7 cellular contexts compared by ENCODE assay signal in the genomic region with DNA sequence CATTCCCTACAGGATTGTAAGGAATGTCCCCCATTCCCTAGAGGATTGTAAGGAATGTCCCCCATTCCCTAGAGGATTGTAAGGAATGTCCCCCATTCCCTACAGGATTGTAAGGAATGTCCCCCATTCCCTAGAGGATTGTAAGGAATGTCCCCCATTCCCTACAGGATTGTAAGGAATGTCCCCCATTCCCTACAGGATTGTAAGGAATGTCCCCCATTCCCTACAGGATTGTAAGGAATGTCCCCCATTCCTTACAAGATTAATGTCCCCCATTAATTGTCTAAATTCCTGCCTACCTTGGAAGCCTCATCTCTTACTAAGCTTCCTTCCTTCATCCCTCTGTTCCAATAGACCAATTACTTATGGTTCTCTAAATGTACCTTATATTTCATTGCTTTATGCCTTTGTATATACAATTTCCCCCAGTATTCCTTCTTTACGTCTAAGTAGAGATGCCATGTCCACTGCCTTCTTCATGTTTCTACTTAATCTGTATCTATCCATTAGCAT. TPM values are rescaled to one million over a fixed set of nuclear protein-coding genes. Genes with fewer than 3 reads are reported as not detected.
DNase-seq lines count a peak whose midpoint lies in the region; ATAC-seq and TF ChIP-seq lines count a peak whose summit lies in the region.
"Not testable (repeated sequence)": the region's sequence is repeated elsewhere in the genome, so short reads cannot be mapped to it uniquely, and the experiment has no call there.

No MANE protein-coding gene starts in this region.

- H3K4me3 ChIP-seq in SK-N-SH (ENCODE audit: low read depth in 2 of 2, low read length in 1 of 2); gastroesophageal sphincter; psoas muscle: not testable (repeated sequence)

- H3F3A ChIP-seq in SK-N-SH (replicated peaks; ENCODE audit: insufficient read depth), result peaks cover 30% of the 10 kb centered on the region

- H3K79me2 ChIP-seq in H9 (ENCODE audit: insufficient read depth, low read length); SK-N-SH (ENCODE audit: insufficient read depth): not testable (repeated sequence)

- DNase-seq in ACHN, result peak; percentile 20
- not testable (repeated sequence) for DNase-seq in H9; SK-N-SH; mesothelial cell of epicardium (ENCODE audit: low spot score in 2 of 2, unreplicated experiment in 2 of 2); psoas muscle

- H2AK5ac ChIP-seq in H9 (ENCODE audit: insufficient read length, low read length), result not testable (repeated sequence)

- not testable (repeated sequence) for H3K18ac ChIP-seq in H9 (ENCODE audit: insufficient read length, low read depth, low read length)

- WGBS in H9 (ENCODE audit: extremely low coverage, insufficient read length, low lambda C conversion rate), result no CpG with 5 or more reads among the region's 1 CpG
- WGBS in SK-N-SH (ENCODE audit: low lambda C conversion rate), result 79% methylated on average over 1 of the region's 1 CpG
- WGBS in gastroesophageal sphincter (ENCODE audit: low coverage in 1 of 2), 2 donors, result 79 to 86% methylated on average over 1 of the region's 1 CpG
- 95 to 97% (median 97%) methylated on average over 1 of the region's 1 CpG for WGBS in psoas muscle, 3 donors

- intact Hi-C loops in psoas muscle (cut with DNase I), result not testable (repeated sequence)

- POLR2A ChIA-PET in SK-N-SH (lab: Yijun Ruan, JAX), result not testable (repeated sequence)

- not testable (repeated sequence) for TF ChIP-seq EP300 in Ishikawa (IDR thresholded peaks at IDR 0.05; ENCODE audit: borderline replicate concordance); SK-N-SH (IDR thresholded peaks at IDR 0.05; ENCODE audit: borderline replicate concordance in 1 of 2, low read depth in 1 of 2, low read length in 1 of 2); gastroesophageal sphincter (IDR thresholded peaks at IDR 0.05)

- H3T11ph ChIP-seq in H9 (ENCODE audit: low read length), result not testable (repeated sequence)

- H2AFZ ChIP-seq in H9 (ENCODE audit: low read length); SK-N-SH (ENCODE audit: low read depth): not testable (repeated sequence)

- H3K4ac ChIP-seq in H9 (ENCODE audit: low read depth, low read length), result not testable (repeated sequence)

- H3K4me1 Mint-ChIP-seq in H9 (peaks cover 25 to 32% of the 10 kb centered on the region in 2 experiments), mesothelial cell of epicardium (peaks cover 62% of the 10 kb centered on the region)

- H3K36me3 Mint-ChIP-seq in H9 (ENCODE audit: insufficient read depth in 1 of 3, low read depth in 3 of 3), result peaks cover 0 to 21% (median 19%) of the 10 kb centered on the region in 3 experiments; a peak in 5 of 7 replicates
- H3K36me3 Mint-ChIP-seq in mesothelial cell of epicardium, result not testable (repeated sequence)

- H4K20me1 ChIP-seq in H9 (ENCODE audit: control insufficient read depth, insufficient read depth, insufficient read length); SK-N-SH (ENCODE audit: insufficient read depth): not testable (repeated sequence)

- not testable (repeated sequence) for TF ChIP-seq CTCF in H9 (conservative IDR thresholded peaks at IDR 0.05); SK-N-SH (IDR thresholded peaks at IDR 0.05); gastroesophageal sphincter (IDR thresholded peaks at IDR 0.05); mesothelial cell of epicardium (IDR thresholded peaks at IDR 0.05; ENCODE audit: unreplicated experiment); psoas muscle (IDR thresholded peaks at IDR 0.05)

- H3K36me3 ChIP-seq in SK-N-SH (replicated peaks in 1 of 2; ENCODE audit: control insufficient read depth in 1 of 2, insufficient read depth in 2 of 2, low read length in 1 of 2) (peaks cover 5 to 13% of the 10 kb centered on the region in 2 experiments), gastroesophageal sphincter (peaks cover 0 to 15% of the 10 kb centered on the region in 2 donors), psoas muscle (ENCODE audit: insufficient read depth in 1 of 2, low read depth in 1 of 2) (peaks cover 0 to 14% of the 10 kb centered on the region in 2 donors)

- H3K23me2 ChIP-seq in H9 (ENCODE audit: insufficient read length, low read depth, low read length, poor library complexity, severe bottlenecking), result not testable (repeated sequence)

- not testable (repeated sequence) for H3K27me3 ChIP-seq in H9 (ENCODE audit: insufficient read depth, low read length); SK-N-SH (ENCODE audit: insufficient read depth); gastroesophageal sphincter; psoas muscle (ENCODE audit: insufficient read depth in 3 of 3, low read length in 2 of 3)

- not testable (repeated sequence) for H2BK120ac ChIP-seq in H9 (ENCODE audit: low read depth, low read length, poor library complexity, severe bottlenecking)

- not testable (repeated sequence) for H2BK12ac ChIP-seq in H9 (ENCODE audit: insufficient read length, low read depth, low read length)

- not testable (repeated sequence) for H3K9me3 Mint-ChIP-seq in H9, mesothelial cell of epicardium

- H3K9me2 ChIP-seq in SK-N-SH, result not testable (repeated sequence)

- TF ChIP-seq POLR2A in gastroesophageal sphincter (IDR thresholded peaks at IDR 0.05), result not testable (repeated sequence)

- not testable (repeated sequence) for H3K4me1 ChIP-seq in H9 (ENCODE audit: insufficient read depth, low read length)
- peaks cover 11 to 37% of the 10 kb centered on the region in 2 experiments for H3K4me1 ChIP-seq in SK-N-SH (ENCODE audit: control insufficient read depth in 1 of 2, insufficient read depth in 2 of 2, low read depth in 1 of 2, low read length in 1 of 2)
- peaks cover 8 to 21% (median 9%) of the 10 kb centered on the region in 3 donors for H3K4me1 ChIP-seq in gastroesophageal sphincter
- H3K4me1 ChIP-seq in psoas muscle, result peaks cover 30% of the 10 kb centered on the region

- peak overlapping the region in 2 of 3 experiments; percentile 34 to 40; a peak in 4 of 7 replicates for H3K27ac Mint-ChIP-seq in H9
- peak overlapping the region; percentile 93 for H3K27ac Mint-ChIP-seq in mesothelial cell of epicardium

- peak overlapping the region; percentile 95 for H3K27ac ChIP-seq in H9 (ENCODE audit: insufficient read length, low read depth, low read length)
- peak overlapping the region; percentile 20 to 89; a peak in 1 of 4 replicates for H3K27ac ChIP-seq in SK-N-SH (ENCODE audit: low read depth in 2 of 2, low read length in 1 of 2)
- H3K27ac ChIP-seq in gastroesophageal sphincter, result peak overlapping the region in 3 of 4 donors; percentile 73 to 88 (median 79)
- peak overlapping the region; percentile 82 for H3K27ac ChIP-seq in psoas muscle

- not testable (repeated sequence) for H3K4me3 Mint-ChIP-seq in H9, mesothelial cell of epicardium

- not testable (repeated sequence) for H4K91ac ChIP-seq in H9 (ENCODE audit: insufficient read length, low read depth, low read length)

- H2BK15ac ChIP-seq in H9 (ENCODE audit: low read depth, low read length), result not testable (repeated sequence)

- H2BK5ac ChIP-seq in H9 (ENCODE audit: insufficient read length, low read length), result peak overlapping the region; percentile 88

- not testable (repeated sequence) for ATAC-seq in gastroesophageal sphincter, psoas muscle

- not testable (repeated sequence) for TF ChIP-seq RAD21 in Ishikawa (IDR thresholded peaks at IDR 0.05; ENCODE audit: low read depth); SK-N-SH (IDR thresholded peaks at IDR 0.05; ENCODE audit: low read length)

- not testable (repeated sequence) for H3K4me2 ChIP-seq in H9 (ENCODE audit: insufficient read depth, insufficient read length, low read length); SK-N-SH

- H4K5ac ChIP-seq in H9 (ENCODE audit: insufficient read length, low read depth, low read length), result peak overlapping the region; percentile 90

- not testable (repeated sequence) for H3K23ac ChIP-seq in H9 (ENCODE audit: insufficient read length, low read depth, low read length)

- not testable (repeated sequence) for H4K8ac ChIP-seq in H9 (replicated peaks; ENCODE audit: insufficient read length, low read depth, low read length)

- H2BK20ac ChIP-seq in H9 (ENCODE audit: low read depth, low read length, poor library complexity, severe bottlenecking), result not testable (repeated sequence)

- CTCF ChIA-PET in SK-N-SH (lab: Yijun Ruan, JAX), result not testable (repeated sequence)

- not testable (repeated sequence) for H3K9me3 ChIP-seq in H9 (ENCODE audit: control insufficient read depth, low read depth, low read length); SK-N-SH; gastroesophageal sphincter; psoas muscle

- not testable (repeated sequence) for H3K14ac ChIP-seq in H9 (ENCODE audit: insufficient read depth, low read length)

- H3K56ac ChIP-seq in H9 (ENCODE audit: insufficient read length, low read depth, low read length), result not testable (repeated sequence)

- H3K27me3 Mint-ChIP-seq in H9 (ENCODE audit: low read depth); mesothelial cell of epicardium (ENCODE audit: low read depth): not testable (repeated sequence)

- in situ Hi-C loops in ACHN (cut with HindIII; ENCODE audit: low pct_ligation_motif_present, low pct_unique_long_range_greater_than_20kb, low sequenced_read_pairs), result not testable (repeated sequence)

- not testable (repeated sequence) for H3K9ac ChIP-seq in H9 (ENCODE audit: extremely low read depth, insufficient read length, low read length); SK-N-SH

- H3K79me1 ChIP-seq in H9 (ENCODE audit: insufficient read depth, low read depth, low read length, poor library complexity, severe bottlenecking), result not testable (repeated sequence)

RNA-seq across cellular contexts. Expression of a gene that starts 30.8 kb away (rescaled TPM):
- total RNA-seq in H9 (2021) (22.0 and 25.9 TPM in 2 replicates), gastroesophageal sphincter (10 to 100 TPM; 11.4 to 30.1 (median 25.3) TPM), mesothelial cell of epicardium (32.5 to 34.8 TPM (median 33.0 TPM) in 3 replicates), psoas muscle (10 to 100 TPM in 2 of 4 donors, 1 to 10 TPM in 2; 5.1 to 14.4 (median 9.7) TPM)
- polyA plus RNA-seq in SK-N-SH (2012; rRNA removed) (7.0 and 9.9 TPM in 2 replicates), psoas muscle (10 to 100 TPM in 1 of 3 donors, 1 to 10 TPM in 2; 8.4 to 12.6 (median 9.7) TPM)
- polyA plus RNA-seq in SK-N-SH (2012; cell fraction: cytosol; rRNA removed), result 5.3 and 6.7 TPM in 2 replicates
- polyA plus RNA-seq in SK-N-SH (2012; cell fraction: nucleus; rRNA removed), result 22.3 and 23.4 TPM in 2 replicates

RNA-seq across cellular contexts. Expression of a gene that starts 31.1 kb away (rescaled TPM):
- 39.4 and 40.7 TPM in 2 replicates for total RNA-seq in H9 (2021)
- 107 and 109 TPM in 2 replicates for polyA plus RNA-seq in SK-N-SH (2012; rRNA removed)
- polyA plus RNA-seq in SK-N-SH (2012; cell fraction: cytosol; rRNA removed), result 63.2 and 79.8 TPM in 2 replicates
- 91.8 and 122 TPM in 2 replicates for polyA plus RNA-seq in SK-N-SH (2012; cell fraction: nucleus; rRNA removed)
- 10 to 100 TPM; 27.1 to 45.3 (median 32.0) TPM for total RNA-seq in gastroesophageal sphincter
- total RNA-seq in mesothelial cell of epicardium, result 50.6 to 52.8 TPM (median 51.6 TPM) in 3 replicates
- total RNA-seq in psoas muscle, result 10 to 100 TPM; 39.5 to 45.9 (median 43.3) TPM
- 10 to 100 TPM; 28.3 to 47.9 (median 30.3) TPM for polyA plus RNA-seq in psoas muscle
